Comparison of ENCODE assay signal across 22 cellular contexts in genomic region chr14:106010783-106011182, GRCh38.
A peak's percentile ranks its signal among the peaks of the same experiment; 100 is the strongest.
DNase-seq lines count a peak whose midpoint lies in the region; ATAC-seq, FAIRE-seq and TF ChIP-seq lines count a peak whose summit lies in the region.
"Had no signal": no experiment of that assay in that cellular context is flagged by ENCODE, and none has a peak within 500 bp of the region (broad histone marks: within the 10 kb centered on the region; RNA-seq: fewer than 3 reads in every experiment).

No MANE protein-coding gene starts in this region.

- no peak for FAIRE-seq in HepG2 (lab: Jason Lieb, UNC)
- FAIRE-seq: G401.6, GM12892 had no signal

- POLR2A ChIA-PET in activated CD4-positive, alpha-beta memory T cell treated with anti-CD3 and anti-CD28 coated beads for 36 hours (lab: Charles Lee): no interaction called here
- POLR2A ChIA-PET in activated CD4-positive, alpha-beta memory T cell treated with anti-CD3 and anti-CD28 coated beads, Interleukin-2, amount 10 ng/mL, durations not matched to agents 7 days and 5 days (lab: Charles Lee): no interaction called here
- POLR2A ChIA-PET in HepG2 (lab: Yijun Ruan, JAX): no interaction called here

- H3K9ac ChIP-seq in HepG2 (ENCODE audit: insufficient read depth, low read depth, low read length): no peak overlapping the region

- TF ChIP-seq EP300 in HepG2 (IDR thresholded peaks at IDR 0.05; ENCODE audit: low read depth in 2 of 2, low read length in 2 of 2) (no peak), HepG2 (CRISPR knock-in tag; IDR thresholded peaks at IDR 0.05; ENCODE audit: borderline replicate concordance) (no peak)

- no peaks in the 10 kb centered on the region for H3K9me3 ChIP-seq in HepG2 (ENCODE audit: low read length)
- no peaks in the 10 kb centered on the region for H3K9me3 ChIP-seq in right lobe of liver
- H3K9me3 ChIP-seq in WERI-Rb-1 (ENCODE audit: severe bottlenecking): no peaks in the 10 kb centered on the region

- peaks cover 38% of the 10 kb centered on the region for H3K36me3 Mint-ChIP-seq in activated CD4-positive, alpha-beta memory T cell treated with anti-CD3 and anti-CD28 coated beads for 36 hours
- no peaks in the 10 kb centered on the region for H3K36me3 Mint-ChIP-seq in activated CD4-positive, alpha-beta memory T cell treated with anti-CD3 and anti-CD28 coated beads, Interleukin-2, amount 10 ng/mL, durations not matched to agents 7 days and 5 days (ENCODE audit: low read depth)
- peaks cover 5% of the 10 kb centered on the region for H3K36me3 Mint-ChIP-seq in activated T-helper 1 cell treated with anti-CD3 and anti-CD28 coated beads, Interleukin-12 subunit alpha, Interleukin-12 subunit beta, Interleukin-2, Interleukin-4 antibody, amounts not matched to agents 30 ng/mL and 10 ng/mL and 1 ng/mL, durations not matched to agents 14 hours and 24 hours and 36 hours (ENCODE audit: low read depth)

- DNase-seq in activated CD4-positive, alpha-beta memory T cell treated with anti-CD3 and anti-CD28 coated beads for 36 hours: no peak
- DNase-seq in activated CD4-positive, alpha-beta memory T cell treated with anti-CD3 and anti-CD28 coated beads, Interleukin-2, amount 10 ng/mL, durations not matched to agents 7 days and 5 days: no peak
- no peak for DNase-seq in HepG2 (ENCODE audit: low spot score)
- no peak for DNase-seq in right lobe of liver
- no peak for DNase-seq in activated T-helper 1 cell treated with anti-CD3 and anti-CD28 coated beads, Interleukin-12 subunit alpha, Interleukin-12 subunit beta, Interleukin-2, Interleukin-4 antibody, amounts not matched to agents 30 ng/mL and 10 ng/mL and 1 ng/mL, durations not matched to agents 14 hours and 24 hours and 36 hours (ENCODE audit: low spot score)
- no peak for DNase-seq in stimulated activated naive CD8-positive, alpha-beta T cell treated with anti-CD3 and anti-CD28 coated beads, Interleukin-15, amount 100 ng/mL, for 72 hours
- no peak for DNase-seq in WERI-Rb-1
- DNase-seq: Calu3; CD8-positive, alpha-beta memory T cell; DMS153; HCEC 1CT; Karpas-422; NCI-H2029 treated with DMSO at 0.1 percent for 48 hours; NCI-H226; NCI-H82; SIG-M5 had no signal

- no peaks in the 10 kb centered on the region for H3K36me3 ChIP-seq in HepG2 (replicated peaks in 1 of 2; ENCODE audit: control insufficient read depth in 1 of 2, insufficient read depth in 2 of 2, low read length in 2 of 2)
- no peaks in the 10 kb centered on the region for H3K36me3 ChIP-seq in right lobe of liver
- H3K36me3 ChIP-seq in WERI-Rb-1: no peaks in the 10 kb centered on the region

- no peaks in the 10 kb centered on the region for H3K79me2 ChIP-seq in HepG2 (ENCODE audit: insufficient read depth, low read length)

- CTCF ChIA-PET in activated CD4-positive, alpha-beta memory T cell treated with anti-CD3 and anti-CD28 coated beads for 36 hours (lab: Charles Lee): interaction anchor here (3.9 kb wide), 1 partner anchor 10 kb away, joined by 41 read pairs; no protein-coding TSS in a partner anchor
- CTCF ChIA-PET in activated CD4-positive, alpha-beta memory T cell treated with anti-CD3 and anti-CD28 coated beads, Interleukin-2, amount 10 ng/mL, durations not matched to agents 7 days and 5 days (lab: Charles Lee): interaction anchor here (2.4 kb wide), 1 partner anchor 9 kb away, joined by 6 read pairs; no protein-coding TSS in a partner anchor
- CTCF ChIA-PET in HepG2 (lab: Yijun Ruan, JAX; ENCODE audit: low intra/inter-chr PET ratio, low total read pairs): no interaction called here

- H2AFZ ChIP-seq in HepG2 (ENCODE audit: low read length): no peak overlapping the region
- H2AFZ ChIP-seq: GM23338 had no signal

- in situ Hi-C loops in HepG2 (cut with HindIII; ENCODE audit: extremely low pct_ligation_motif_present, low pct_unique_long_range_greater_than_20kb): no loop called here

- H3K27ac ChIP-seq in HepG2 (ENCODE audit: extremely low read length, insufficient read depth, low read length) (no peak overlapping the region), right lobe of liver (no peak overlapping the region), WERI-Rb-1 (no peak overlapping the region)
- H3K27ac ChIP-seq: C4-2B, HL-60 had no signal

- intact Hi-C loops in activated CD4-positive, alpha-beta memory T cell treated with anti-CD3 and anti-CD28 coated beads for 36 hours (cut with micrococcal nuclease): loop anchor here (5.0 kb wide), 1 partner anchor 52 kb away; no protein-coding TSS in a partner anchor
- intact Hi-C loops in HepG2 (cut with micrococcal nuclease; ENCODE audit: unreplicated experiment): no loop called here
- intact Hi-C loops in right lobe of liver (cut with DNase I): no loop called here
- intact Hi-C loops in activated T-helper 1 cell treated with anti-CD3 and anti-CD28 coated beads, Interleukin-12 subunit alpha, Interleukin-12 subunit beta, Interleukin-2, Interleukin-4 antibody, amounts not matched to agents 30 ng/mL and 10 ng/mL and 1 ng/mL, durations not matched to agents 14 hours and 24 hours and 36 hours (cut with micrococcal nuclease): loop anchor here (1.0 to 5.0 kb wide), 4 partner anchors 35 to 162 kb away; no protein-coding TSS in a partner anchor

- 0% methylated on average over 4 of the region's 4 CpGs for WGBS in HepG2 (ENCODE audit: low lambda C conversion rate)
- WGBS in right lobe of liver (ENCODE audit: insufficient coverage, low coverage, low lambda C conversion rate, missing lambda C conversion rate): 41% methylated on average over 4 of the region's 4 CpGs

- H3K4me3 Mint-ChIP-seq in activated CD4-positive, alpha-beta memory T cell treated with anti-CD3 and anti-CD28 coated beads for 36 hours: peak overlapping the region; percentile 79
- no peak overlapping the region for H3K4me3 Mint-ChIP-seq in activated CD4-positive, alpha-beta memory T cell treated with anti-CD3 and anti-CD28 coated beads, Interleukin-2, amount 10 ng/mL, durations not matched to agents 7 days and 5 days
- H3K4me3 Mint-ChIP-seq in activated T-helper 1 cell treated with anti-CD3 and anti-CD28 coated beads, Interleukin-12 subunit alpha, Interleukin-12 subunit beta, Interleukin-2, Interleukin-4 antibody, amounts not matched to agents 30 ng/mL and 10 ng/mL and 1 ng/mL, durations not matched to agents 14 hours and 24 hours and 36 hours: peak overlapping the region; percentile 70
- peak overlapping the region in 1 of 2 donors; percentile 50 for H3K4me3 Mint-ChIP-seq in stimulated activated naive CD8-positive, alpha-beta T cell treated with anti-CD3 and anti-CD28 coated beads, Interleukin-15, amount 100 ng/mL, for 72 hours
- H3K4me3 Mint-ChIP-seq: CD8-positive, alpha-beta memory T cell; GM23338 had no signal

- no TSS peak for BruUV-seq in HepG2 (replicated peaks; lab: Mats Ljungman, UMichigan)

- no peak for TF ChIP-seq CTCF in HepG2 (CRISPR knock-in tag; IDR thresholded peaks at IDR 0.05)
- TF ChIP-seq CTCF in right lobe of liver (IDR thresholded peaks at IDR 0.05): no peak
- TF ChIP-seq CTCF in WERI-Rb-1 (IDR thresholded peaks at IDR 0.05; ENCODE audit: low read depth, low read length): no peak

- peaks cover 83% of the 10 kb centered on the region for H3K4me1 Mint-ChIP-seq in activated CD4-positive, alpha-beta memory T cell treated with anti-CD3 and anti-CD28 coated beads for 36 hours (ENCODE audit: low read depth)
- H3K4me1 Mint-ChIP-seq in activated CD4-positive, alpha-beta memory T cell treated with anti-CD3 and anti-CD28 coated beads, Interleukin-2, amount 10 ng/mL, durations not matched to agents 7 days and 5 days: peaks cover 55% of the 10 kb centered on the region
- H3K4me1 Mint-ChIP-seq in activated T-helper 1 cell treated with anti-CD3 and anti-CD28 coated beads, Interleukin-12 subunit alpha, Interleukin-12 subunit beta, Interleukin-2, Interleukin-4 antibody, amounts not matched to agents 30 ng/mL and 10 ng/mL and 1 ng/mL, durations not matched to agents 14 hours and 24 hours and 36 hours (ENCODE audit: low read depth): peaks cover 69% of the 10 kb centered on the region
- peaks cover 97% of the 10 kb centered on the region for H3K4me1 Mint-ChIP-seq in stimulated activated naive CD8-positive, alpha-beta T cell treated with anti-CD3 and anti-CD28 coated beads, Interleukin-15, amount 100 ng/mL, for 72 hours
- H3K4me1 Mint-ChIP-seq: GM23338 had no signal

- TF ChIP-seq RAD21 in HepG2 (CRISPR knock-in tag; IDR thresholded peaks at IDR 0.05): no peak

- peak overlapping the region; percentile 97 for H3K27ac Mint-ChIP-seq in activated CD4-positive, alpha-beta memory T cell treated with anti-CD3 and anti-CD28 coated beads for 36 hours
- H3K27ac Mint-ChIP-seq in activated CD4-positive, alpha-beta memory T cell treated with anti-CD3 and anti-CD28 coated beads, Interleukin-2, amount 10 ng/mL, durations not matched to agents 7 days and 5 days: no peak overlapping the region
- H3K27ac Mint-ChIP-seq in activated T-helper 1 cell treated with anti-CD3 and anti-CD28 coated beads, Interleukin-12 subunit alpha, Interleukin-12 subunit beta, Interleukin-2, Interleukin-4 antibody, amounts not matched to agents 30 ng/mL and 10 ng/mL and 1 ng/mL, durations not matched to agents 14 hours and 24 hours and 36 hours: no peak overlapping the region
- peak overlapping the region; percentile 86 to 96 for H3K27ac Mint-ChIP-seq in stimulated activated naive CD8-positive, alpha-beta T cell treated with anti-CD3 and anti-CD28 coated beads, Interleukin-15, amount 100 ng/mL, for 72 hours
- H3K27ac Mint-ChIP-seq: GM23338 had no signal

- no peaks in the 10 kb centered on the region for H4K20me1 ChIP-seq in HepG2 (ENCODE audit: insufficient read depth, low read length)

- TF ChIP-seq POLR2A in HepG2 (IDR thresholded peaks at IDR 0.05; ENCODE audit: insufficient read depth in 1 of 2, low read depth in 2 of 2, low read length in 2 of 2) (no peak), right lobe of liver (IDR thresholded peaks at IDR 0.05) (no peak)

- H3K4me1 ChIP-seq in HepG2 (ENCODE audit: insufficient read depth, low read length): no peaks in the 10 kb centered on the region
- no peaks in the 10 kb centered on the region for H3K4me1 ChIP-seq in right lobe of liver

- H3K27me3 Mint-ChIP-seq in activated CD4-positive, alpha-beta memory T cell treated with anti-CD3 and anti-CD28 coated beads for 36 hours: no peaks in the 10 kb centered on the region
- H3K27me3 Mint-ChIP-seq in activated CD4-positive, alpha-beta memory T cell treated with anti-CD3 and anti-CD28 coated beads, Interleukin-2, amount 10 ng/mL, durations not matched to agents 7 days and 5 days: no peaks in the 10 kb centered on the region
- H3K27me3 Mint-ChIP-seq in activated T-helper 1 cell treated with anti-CD3 and anti-CD28 coated beads, Interleukin-12 subunit alpha, Interleukin-12 subunit beta, Interleukin-2, Interleukin-4 antibody, amounts not matched to agents 30 ng/mL and 10 ng/mL and 1 ng/mL, durations not matched to agents 14 hours and 24 hours and 36 hours (ENCODE audit: insufficient read depth): no peaks in the 10 kb centered on the region
- H3K27me3 Mint-ChIP-seq in stimulated activated naive CD8-positive, alpha-beta T cell treated with anti-CD3 and anti-CD28 coated beads, Interleukin-15, amount 100 ng/mL, for 72 hours: no peaks in the 10 kb centered on the region

- H3K27me3 ChIP-seq in HepG2 (ENCODE audit: control insufficient read depth in 1 of 2, insufficient read depth in 2 of 2, low read length in 2 of 2) (peaks cover 0 to 3% of the 10 kb centered on the region in 2 experiments; a peak in 2 of 5 replicates), right lobe of liver (no peaks in the 10 kb centered on the region), WERI-Rb-1 (ENCODE audit: insufficient read depth, low read depth, severe bottlenecking) (peaks cover 29% of the 10 kb centered on the region)

- ATAC-seq in HepG2 (no peak), right lobe of liver (no peak)
- no peak for ATAC-seq in stimulated activated naive CD8-positive, alpha-beta T cell treated with anti-CD3 and anti-CD28 coated beads, Interleukin-15, amount 100 ng/mL, for 72 hours
- ATAC-seq: GM23338, Panc1 had no signal

- no peak overlapping the region for H3K4me2 ChIP-seq in HepG2 (ENCODE audit: low read depth, low read length)
- H3K4me2 ChIP-seq: GM23338 had no signal

- H3K4me3 ChIP-seq in HepG2 (replicated peaks in 1 of 3; ENCODE audit: insufficient read depth in 1 of 3, low read depth in 2 of 3, low read length in 3 of 3) (no peak overlapping the region), right lobe of liver (no peak overlapping the region), WERI-Rb-1 (ENCODE audit: low read depth, low read length) (no peak overlapping the region)
- H3K4me3 ChIP-seq: GM23338 had no signal

- no peaks in the 10 kb centered on the region for H3K9me3 Mint-ChIP-seq in activated CD4-positive, alpha-beta memory T cell treated with anti-CD3 and anti-CD28 coated beads for 36 hours
- H3K9me3 Mint-ChIP-seq in activated CD4-positive, alpha-beta memory T cell treated with anti-CD3 and anti-CD28 coated beads, Interleukin-2, amount 10 ng/mL, durations not matched to agents 7 days and 5 days: no peaks in the 10 kb centered on the region
- H3K9me3 Mint-ChIP-seq in activated T-helper 1 cell treated with anti-CD3 and anti-CD28 coated beads, Interleukin-12 subunit alpha, Interleukin-12 subunit beta, Interleukin-2, Interleukin-4 antibody, amounts not matched to agents 30 ng/mL and 10 ng/mL and 1 ng/mL, durations not matched to agents 14 hours and 24 hours and 36 hours: peaks cover 2% of the 10 kb centered on the region
- H3K9me3 Mint-ChIP-seq in stimulated activated naive CD8-positive, alpha-beta T cell treated with anti-CD3 and anti-CD28 coated beads, Interleukin-15, amount 100 ng/mL, for 72 hours: no peaks in the 10 kb centered on the region

Comparison
In these comparisons a context has a peak if more than half of its experiments do, and no peak if none do; other contexts are left out.
1. H3K27ac Mint-ChIP-seq: peak in activated CD4-positive, alpha-beta memory T cell treated with anti-CD3 and anti-CD28 coated beads for 36 hours (single experiment) and stimulated activated naive CD8-positive, alpha-beta T cell treated with anti-CD3 and anti-CD28 coated beads, Interleukin-15, amount 100 ng/mL, for 72 hours (2 of 2); none in activated CD4-positive, alpha-beta memory T cell treated with anti-CD3 and anti-CD28 coated beads, Interleukin-2, amount 10 ng/mL, durations not matched to agents 7 days and 5 days (single experiment) and activated T-helper 1 cell treated with anti-CD3 and anti-CD28 coated beads, Interleukin-12 subunit alpha, Interleukin-12 subunit beta, Interleukin-2, Interleukin-4 antibody, amounts not matched to agents 30 ng/mL and 10 ng/mL and 1 ng/mL, durations not matched to agents 14 hours and 24 hours and 36 hours (single experiment).
2. intact Hi-C loops: an anchor here in activated CD4-positive, alpha-beta memory T cell treated with anti-CD3 and anti-CD28 coated beads for 36 hours (5.0 kb wide) and activated T-helper 1 cell treated with anti-CD3 and anti-CD28 coated beads, Interleukin-12 subunit alpha, Interleukin-12 subunit beta, Interleukin-2, Interleukin-4 antibody, amounts not matched to agents 30 ng/mL and 10 ng/mL and 1 ng/mL, durations not matched to agents 14 hours and 24 hours and 36 hours (1.0 to 5.0 kb wide); none called in HepG2 and right lobe of liver.